In the genomic region with DNA sequence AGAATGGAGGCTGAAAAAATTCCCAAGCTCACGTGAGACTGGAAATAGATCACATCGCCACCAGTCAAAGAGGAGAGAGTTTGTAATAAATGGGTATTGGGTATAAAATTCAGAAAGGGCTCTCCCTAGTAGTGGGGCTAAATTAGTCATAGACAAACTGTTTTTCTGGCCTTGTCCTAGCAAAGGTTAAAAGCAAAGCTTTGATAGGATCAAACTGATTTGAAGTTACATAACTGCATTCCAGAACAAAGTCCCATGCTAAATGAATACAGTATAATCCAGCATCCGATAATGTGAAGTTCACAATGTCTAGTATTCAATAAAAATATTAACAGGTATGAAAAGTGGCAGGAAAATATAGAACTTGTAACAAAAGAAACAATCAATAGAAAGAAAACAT, we compare ENCODE assay signal across 17 cellular contexts.
DNase-seq lines count a peak whose midpoint lies in the region; ATAC-seq, FAIRE-seq and TF ChIP-seq lines count a peak whose summit lies in the region.
"Had no signal": no experiment of that assay in that cellular context is flagged by ENCODE, and none has a peak within 500 bp of the region (broad histone marks: within the 10 kb centered on the region; RNA-seq: fewer than 3 reads in every experiment).

No MANE protein-coding gene starts in this region.

- H3K4me2 ChIP-seq in astrocyte (ENCODE audit: low read length) = peak overlapping the region; percentile 61

- H3K36me3 Mint-ChIP-seq in HFFc6 (ENCODE audit: low read depth) (peaks cover 21% of the 10 kb centered on the region), astrocyte (ENCODE audit: low read depth, unreplicated experiment) (no peaks in the 10 kb centered on the region)
- H3K36me3 Mint-ChIP-seq: CD14-positive monocyte; CD4-positive, alpha-beta memory T cell had no signal

- H2AFZ ChIP-seq in astrocyte (ENCODE audit: low read depth, low read length) = no peak overlapping the region

- intact Hi-C loops in right lobe of liver (cut with DNase I) = no loop called here
- intact Hi-C loops in A673 (cut with micrococcal nuclease; ENCODE audit: unreplicated experiment) = no loop called here

- H3K79me2 ChIP-seq in astrocyte (ENCODE audit: insufficient read depth, low read length) = no peaks in the 10 kb centered on the region

- no peaks in the 10 kb centered on the region for H3K36me3 ChIP-seq in astrocyte (ENCODE audit: insufficient read depth, low read length)
- no peaks in the 10 kb centered on the region for H3K36me3 ChIP-seq in right lobe of liver
- peaks cover 3% of the 10 kb centered on the region for H3K36me3 ChIP-seq in A673 (ENCODE audit: insufficient read depth, low read length, poor library complexity, severe bottlenecking)
- H3K36me3 ChIP-seq: HAP-1 had no signal

- H3K4me1 ChIP-seq in astrocyte (ENCODE audit: insufficient read depth, low read length) (peaks cover 17% of the 10 kb centered on the region), right lobe of liver (peaks cover 0 to 21% (median 6%) of the 10 kb centered on the region in 4 donors), A673 (ENCODE audit: insufficient read depth, low read length, poor library complexity, severe bottlenecking) (no peaks in the 10 kb centered on the region)
- H3K4me1 ChIP-seq: HAP-1 had no signal

- H4K20me1 ChIP-seq in astrocyte (ENCODE audit: insufficient read depth, low read length) = no peaks in the 10 kb centered on the region

- H3K27me3 ChIP-seq in astrocyte (ENCODE audit: insufficient read depth, low read length) = no peaks in the 10 kb centered on the region
- no peaks in the 10 kb centered on the region for H3K27me3 ChIP-seq in right lobe of liver
- no peaks in the 10 kb centered on the region for H3K27me3 ChIP-seq in A673 (replicated peaks; ENCODE audit: insufficient read depth, low read depth, low read length, poor library complexity)

- DNase-seq in ELR (ENCODE audit: low read depth) (peak; percentile 24), HFFc6 (no peak), astrocyte (ENCODE audit: low read depth) (no peak), right lobe of liver (no peak), A673 (ENCODE audit: low spot score) (no peak), C1 segment of cervical spinal cord (lab: John Stamatoyannopoulos, UW) (no peak), T1000 (lab: John Stamatoyannopoulos, UW) (no peak)
- DNase-seq: AML-193; CD4-positive, alpha-beta memory T cell; DMS153; DMS79; GF-D8; KG1 had no signal

- H3K4me3 ChIP-seq in astrocyte (ENCODE audit: insufficient read depth, low read depth, low read length) (no peak overlapping the region), right lobe of liver (no peak overlapping the region), A673 (ENCODE audit: low read depth, low read length, poor library complexity, severe bottlenecking) (no peak overlapping the region)
- H3K4me3 ChIP-seq: HAP-1 had no signal

- TF ChIP-seq POLR2A in right lobe of liver (IDR thresholded peaks at IDR 0.05) = no peak

- POLR2A ChIA-PET in A673 (lab: Charles Lee; ENCODE audit: low non-redundant PET) = no interaction called here

- H3K9me3 Mint-ChIP-seq in HFFc6 = peaks cover 21% of the 10 kb centered on the region
- peaks cover 2% of the 10 kb centered on the region for H3K9me3 Mint-ChIP-seq in astrocyte (ENCODE audit: unreplicated experiment)

- H3K4me3 Mint-ChIP-seq in HFFc6 (peak overlapping the region; percentile 62), astrocyte (ENCODE audit: unreplicated experiment) (no peak overlapping the region)
- H3K4me3 Mint-ChIP-seq: CD14-positive monocyte; CD4-positive, alpha-beta memory T cell had no signal

- CTCF ChIA-PET in A673 (lab: Charles Lee) = no interaction called here

- TF ChIP-seq CTCF in HFFc6 (IDR thresholded peaks at IDR 0.05) (no peak), astrocyte (IDR thresholded peaks at IDR 0.05; ENCODE audit: insufficient read depth, low read depth, low read length) (no peak), right lobe of liver (IDR thresholded peaks at IDR 0.05) (no peak), A673 (conservative IDR thresholded peaks at IDR 0.05; ENCODE audit: low read depth, low read length) (no peak)

- H3K27me3 Mint-ChIP-seq in HFFc6 (ENCODE audit: insufficient read depth) (peaks cover 1% of the 10 kb centered on the region; the same call in 1 of the 2 replicates), astrocyte (ENCODE audit: low read depth, unreplicated experiment) (no peaks in the 10 kb centered on the region)

- BruUV-seq in A673 (replicated peaks; lab: Mats Ljungman, UMichigan) = no TSS peak

- H3K4me1 Mint-ChIP-seq in HFFc6 (ENCODE audit: low read depth) = peaks cover 29% of the 10 kb centered on the region
- H3K4me1 Mint-ChIP-seq in astrocyte (ENCODE audit: low read depth, unreplicated experiment) = peaks cover 13% of the 10 kb centered on the region
- H3K4me1 Mint-ChIP-seq: CD4-positive, alpha-beta memory T cell had no signal

- FAIRE-seq in astrocyte (lab: Jason Lieb, UNC) = no peak
- FAIRE-seq: H1, HTR-8/SVneo had no signal

- H3K27ac ChIP-seq in astrocyte (ENCODE audit: low read depth, low read length) = no peak overlapping the region
- H3K27ac ChIP-seq in right lobe of liver = no peak overlapping the region
- no peak overlapping the region for H3K27ac ChIP-seq in A673 (ENCODE audit: low read depth, low read length, poor library complexity, severe bottlenecking)

- ATAC-seq in right lobe of liver = peak; percentile 77 to 91 (median 84)

- H3K9me3 ChIP-seq in astrocyte (ENCODE audit: insufficient read depth, low read depth, low read length) = no peaks in the 10 kb centered on the region
- H3K9me3 ChIP-seq in right lobe of liver = no peaks in the 10 kb centered on the region
- H3K9me3 ChIP-seq in A673 (ENCODE audit: low read depth, low read length, poor library complexity, severe bottlenecking) = peaks cover 22% of the 10 kb centered on the region

- WGBS in right lobe of liver (ENCODE audit: insufficient coverage, low coverage, low lambda C conversion rate, missing lambda C conversion rate) = 16% methylated on average over 3 of the region's 3 CpGs

- peak overlapping the region; percentile 71 for H3K27ac Mint-ChIP-seq in HFFc6
- peak overlapping the region; percentile 45 for H3K27ac Mint-ChIP-seq in astrocyte (ENCODE audit: unreplicated experiment)
- H3K27ac Mint-ChIP-seq: CD4-positive, alpha-beta memory T cell had no signal

- no peak overlapping the region for H3K9ac ChIP-seq in astrocyte (ENCODE audit: low read length)
